ENCODE assay signal across 12 cellular contexts in genomic region chr19:35987571-35987896, GRCh38. TPM values are rescaled to one million over a fixed set of nuclear protein-coding genes. Genes with fewer than 3 reads are reported as not detected.
DNase-seq lines count a peak whose midpoint lies in the region; ATAC-seq, FAIRE-seq and TF ChIP-seq lines count a peak whose summit lies in the region.
"Had no signal": no experiment of that assay in that cellular context is flagged by ENCODE, and none has a peak within 500 bp of the region (broad histone marks: within the 10 kb centered on the region; RNA-seq: fewer than 3 reads in every experiment).

No MANE protein-coding gene starts in this region.

- no peak for FAIRE-seq in A549 (lab: Jason Lieb, UNC)
- FAIRE-seq: H54 had no signal

- peak overlapping the region; percentile 45 for H3K4me3 ChIP-seq in A549
- peak overlapping the region; percentile 71 for H3K4me3 ChIP-seq in GM23338
- no peak overlapping the region for H3K4me3 ChIP-seq in mesenchymal stem cell (ENCODE audit: insufficient read depth in 1 of 2, low read depth in 1 of 2, low read length in 2 of 2)

- no peak overlapping the region for H2AK5ac ChIP-seq in mesenchymal stem cell (ENCODE audit: low read length, severe bottlenecking)

- H3K4me3 Mint-ChIP-seq in GM23338: peak overlapping the region; percentile 76
- peak overlapping the region in 2 of 3 donors; percentile 24 to 76 for H3K4me3 Mint-ChIP-seq in T-cell

- ATAC-seq in A549: no peak
- no peak for ATAC-seq in GM23338
- peak in 2 of 4 experiments; percentile 24 for ATAC-seq in T-cell (replicated peaks in 1 of 4)
- ATAC-seq in HG02840 (IDR thresholded peaks at IDR 0.05; ENCODE audit: low FRiP score, unreplicated experiment): no peak
- no peak for ATAC-seq in HG02571 (IDR thresholded peaks at IDR 0.05; ENCODE audit: unreplicated experiment)

- no peak overlapping the region for H4K91ac ChIP-seq in mesenchymal stem cell (ENCODE audit: low read length)

- no peaks in the 10 kb centered on the region for H3K79me2 ChIP-seq in GM23338 (replicated peaks; ENCODE audit: insufficient read depth)

- H3K4ac ChIP-seq in mesenchymal stem cell (ENCODE audit: low read depth in 1 of 2, low read length in 2 of 2): no peak overlapping the region

- H3K4me2 ChIP-seq in A549 (peak overlapping the region; percentile 89), GM23338 (peak overlapping the region; percentile 82), mesenchymal stem cell (ENCODE audit: low read length, poor library complexity, severe bottlenecking) (peak overlapping the region; percentile 83)

- peaks cover 26% of the 10 kb centered on the region for H3K27me3 Mint-ChIP-seq in GM23338 (ENCODE audit: insufficient read depth, low read depth, poor library complexity)
- H3K27me3 Mint-ChIP-seq in T-cell: peaks cover 35 to 43% of the 10 kb centered on the region in 2 donors

- DNase-seq in A549 (ENCODE audit: low read depth in 1 of 2, low spot score in 1 of 2) (no peak), GM23338 (ENCODE audit: low spot score) (no peak), T-cell (no peak), mesenchymal stem cell (no peak), NCI-H524 (lab: John Stamatoyannopoulos, UW) (no peak), CD1c-positive myeloid dendritic cell (ENCODE audit: extremely low spot score) (no peak)
- DNase-seq: activated CD4-positive, CD25-positive, alpha-beta regulatory T cell treated with anti-CD3 and anti-CD28 coated beads, Interleukin-2, amount 50 U/mL, for 72 hours; brain microvascular endothelial cell; erythroblast had no signal

- TF ChIP-seq POLR2A in A549 (IDR thresholded peaks at IDR 0.05; ENCODE audit: low read length): no peak

- no peak overlapping the region for H3K9ac ChIP-seq in mesenchymal stem cell (ENCODE audit: low read length)

- H3K36me3 ChIP-seq in GM23338 (ENCODE audit: insufficient read depth) (no peaks in the 10 kb centered on the region), mesenchymal stem cell (ENCODE audit: control insufficient read depth in 1 of 2, insufficient read depth in 2 of 2, low read depth in 1 of 2, low read length in 2 of 2) (no peaks in the 10 kb centered on the region)
- H3K36me3 ChIP-seq: brain microvascular endothelial cell had no signal

- H3K27ac Mint-ChIP-seq in GM23338: no peak overlapping the region
- no peak overlapping the region for H3K27ac Mint-ChIP-seq in T-cell

- no peak for TF ChIP-seq EP300 in A549 (IDR thresholded peaks at IDR 0.05)

- no peaks in the 10 kb centered on the region for H3F3A ChIP-seq in GM23338 (replicated peaks; ENCODE audit: low read depth)

- no peaks in the 10 kb centered on the region for H3K9me2 ChIP-seq in GM23338 (ENCODE audit: insufficient read depth)

- no peaks in the 10 kb centered on the region for H4K20me1 ChIP-seq in GM23338 (replicated peaks; ENCODE audit: insufficient read depth)

- H3K27ac ChIP-seq in A549: peak overlapping the region in 1 of 2 experiments; percentile 70; a peak in 3 of 6 replicates
- H3K27ac ChIP-seq in GM23338 (ENCODE audit: low read depth): no peak overlapping the region
- no peak overlapping the region for H3K27ac ChIP-seq in mesenchymal stem cell (ENCODE audit: low read length, poor library complexity, severe bottlenecking)
- H3K27ac ChIP-seq: brain microvascular endothelial cell had no signal

- no peak overlapping the region for H3K23ac ChIP-seq in mesenchymal stem cell (ENCODE audit: low read length in 2 of 2)

- H4K8ac ChIP-seq in mesenchymal stem cell (ENCODE audit: low read length): no peak overlapping the region

- no peaks in the 10 kb centered on the region; the same call in 2 of the 3 replicates for H3K4me1 Mint-ChIP-seq in GM23338
- peaks cover 6 to 15% (median 6%) of the 10 kb centered on the region in 3 donors for H3K4me1 Mint-ChIP-seq in T-cell

- no peak overlapping the region for H2BK120ac ChIP-seq in mesenchymal stem cell (ENCODE audit: low read depth, low read length)

- POLR2A ChIA-PET in A549 (lab: Yijun Ruan, JAX): no interaction called here
- POLR2A ChIA-PET in T-cell (lab: Charles Lee): no interaction called here

- TF ChIP-seq RAD21 in A549 (conservative IDR thresholded peaks at IDR 0.05 in 1 of 2, IDR thresholded peaks at IDR 0.05 in 1 of 2): peak in 1 of 2 experiments; percentile 16; a peak in 3 of 5 replicates

- H2BK12ac ChIP-seq in mesenchymal stem cell (ENCODE audit: low read length in 2 of 2): no peak overlapping the region

- H3K9me3 ChIP-seq in A549 (peaks cover 9% of the 10 kb centered on the region; the same call in 2 of the 3 replicates), mesenchymal stem cell (ENCODE audit: control insufficient read depth, low read length) (peaks cover 3% of the 10 kb centered on the region)

- no peak overlapping the region for H3K14ac ChIP-seq in mesenchymal stem cell (ENCODE audit: low read length in 2 of 2)

- H3K4me1 ChIP-seq in A549 (no peaks in the 10 kb centered on the region), GM23338 (ENCODE audit: insufficient read depth) (no peaks in the 10 kb centered on the region), mesenchymal stem cell (ENCODE audit: control insufficient read depth, insufficient read depth, low read depth, low read length) (peaks cover 8% of the 10 kb centered on the region)

- H2AFZ ChIP-seq in GM23338: peak overlapping the region; percentile 95
- no peak overlapping the region for H2AFZ ChIP-seq in mesenchymal stem cell (ENCODE audit: low read depth, low read length)

- H3K79me1 ChIP-seq in mesenchymal stem cell (replicated peaks; ENCODE audit: low read length, poor library complexity, severe bottlenecking): no peaks in the 10 kb centered on the region

- CTCF ChIA-PET in A549 (lab: Yijun Ruan, JAX): interaction anchor here (0.7 to 2.0 kb wide), 9 partner anchors 8 to 186 kb away, joined by 3 to 6 read pairs (median 4); partner anchors contain the start of gene SDHAF1
- CTCF ChIA-PET in T-cell (lab: Charles Lee): interaction anchor here in 1 of 2 donors (0.7 kb wide), 1 partner anchor 1485 kb away, joined by 3 read pairs; no protein-coding TSS in a partner anchor

- H3K9me3 Mint-ChIP-seq in GM23338: no peaks in the 10 kb centered on the region; the same call in 2 of the 3 replicates
- no peaks in the 10 kb centered on the region for H3K9me3 Mint-ChIP-seq in T-cell

- no peak overlapping the region for H2BK5ac ChIP-seq in mesenchymal stem cell (ENCODE audit: low read depth, low read length, poor library complexity, severe bottlenecking)

- 17% methylated on average over 8 of the region's 8 CpGs for WGBS in A549 (ENCODE audit: missing lambda C conversion rate)
- 47% methylated on average over 6 of the region's 8 CpGs for WGBS in mesenchymal stem cell

- TF ChIP-seq CTCF in A549 (IDR thresholded peaks at IDR 0.05) (no peak), GM23338 (conservative IDR thresholded peaks at IDR 0.05; ENCODE audit: low read depth in 2 of 2) (peak; percentile 9 to 33; a peak in 2 of 4 replicates)

- H3K27me3 ChIP-seq in GM23338 (ENCODE audit: insufficient read depth) (peaks cover 10% of the 10 kb centered on the region), mesenchymal stem cell (ENCODE audit: control insufficient read depth in 1 of 2, insufficient read depth in 1 of 2, low read length in 2 of 2) (peaks cover 45 to 55% of the 10 kb centered on the region in 2 experiments)

- no peaks in the 10 kb centered on the region for H3K36me3 Mint-ChIP-seq in GM23338 (ENCODE audit: low read depth)
- H3K36me3 Mint-ChIP-seq in T-cell: no peaks in the 10 kb centered on the region

- H2BK15ac ChIP-seq in mesenchymal stem cell (ENCODE audit: low read depth, poor library complexity, severe bottlenecking): no peak overlapping the region

- H3K18ac ChIP-seq in mesenchymal stem cell (ENCODE audit: low read depth in 1 of 2, low read length in 2 of 2): no peak overlapping the region

RNA-seq across cellular contexts. Expression of gene SDHAF1, which starts 7.5 kb away (rescaled TPM):
- polyA plus RNA-seq in A549 (2011; rRNA removed): 22.8 and 25.3 TPM in 2 replicates
- 55.6 and 62.5 TPM in 2 replicates for polyA plus RNA-seq in A549 (2012; cell fraction: cytosol; rRNA removed)
- polyA plus RNA-seq in A549 (2012; cell fraction: nucleus; rRNA removed): 41.6 and 44.6 TPM in 2 replicates
- polyA plus RNA-seq in A549 (2017; fragmentation: RNase III; extraction: RNeasy Plus Mini Kit Qiagen cat#74134 plus additional on column Dnase treatment): 22.6 to 27.1 TPM (median 23.2 TPM) in 3 replicates
- 5.9 and 8.5 TPM in 2 replicates for polyA minus RNA-seq in A549 (2011; rRNA and poly(A)+ RNA removed)
- 45.8 and 55.9 TPM in 2 replicates for total RNA-seq in GM23338 (2014; rRNA removed; shearing (Covaris generic))
- polyA plus RNA-seq in GM23338 (2016; fragmentation: Nextera tagmentation; extraction: Ambion mirVana): 19.9 TPM in 2 replicates
- total RNA-seq in T-cell: 10 to 100 TPM; 10.2 to 30.5 (median 27.3) TPM
- polyA plus RNA-seq in mesenchymal stem cell (2013, experiment 1 of 2): 13.3 TPM
- polyA plus RNA-seq in mesenchymal stem cell (2013, experiment 2 of 2): 13.1 TPM

RNA-seq across cellular contexts. Expression of gene SYNE4, which starts 21.1 kb away (rescaled TPM):
- polyA plus RNA-seq in A549 (2011; rRNA removed) (0.56 and 0.60 TPM in 2 replicates), A549 (2017; fragmentation: RNase III; extraction: RNeasy Plus Mini Kit Qiagen cat#74134 plus additional on column Dnase treatment) (0.37 to 0.49 TPM (median 0.44 TPM) in 3 replicates), GM23338 (2016; fragmentation: Nextera tagmentation; extraction: Ambion mirVana) (47.3 and 49.8 TPM in 2 replicates)
- 0.47 and 0.52 TPM in 2 replicates for polyA plus RNA-seq in A549 (2012; cell fraction: cytosol; rRNA removed)
- 4.8 and 5.1 TPM in 2 replicates for polyA plus RNA-seq in A549 (2012; cell fraction: nucleus; rRNA removed)
- polyA minus RNA-seq in A549 (2011; rRNA and poly(A)+ RNA removed): 0.15 and 0.37 TPM in 2 replicates
- total RNA-seq in GM23338 (2014; rRNA removed; shearing (Covaris generic)): 24.1 and 26.1 TPM in 2 replicates
- total RNA-seq in T-cell: 1 to 10 TPM; 3.2 to 4.4 (median 3.7) TPM
- polyA plus RNA-seq in mesenchymal stem cell (2013, experiment 1 of 2): 0.21 TPM
- 0.07 TPM for polyA plus RNA-seq in mesenchymal stem cell (2013, experiment 2 of 2)

RNA-seq across cellular contexts. Expression of gene ALKBH6, which starts 26.5 kb away (rescaled TPM):
- polyA plus RNA-seq in A549 (2011; rRNA removed): 27.5 and 34.2 TPM in 2 replicates
- 52.0 and 67.0 TPM in 2 replicates for polyA plus RNA-seq in A549 (2012; cell fraction: cytosol; rRNA removed)
- polyA plus RNA-seq in A549 (2012; cell fraction: nucleus; rRNA removed): 104 and 143 TPM in 2 replicates
- polyA plus RNA-seq in A549 (2017; fragmentation: RNase III; extraction: RNeasy Plus Mini Kit Qiagen cat#74134 plus additional on column Dnase treatment): 40.4 to 47.1 TPM (median 46.4 TPM) in 3 replicates
- polyA minus RNA-seq in A549 (2011; rRNA and poly(A)+ RNA removed): 10.6 and 13.2 TPM in 2 replicates
- total RNA-seq in GM23338 (2014; rRNA removed; shearing (Covaris generic)): 28.5 and 33.6 TPM in 2 replicates
- 51.4 and 54.6 TPM in 2 replicates for polyA plus RNA-seq in GM23338 (2016; fragmentation: Nextera tagmentation; extraction: Ambion mirVana)
- 10 to 100 TPM; 42.6 to 61.4 (median 51.2) TPM for total RNA-seq in T-cell
- polyA plus RNA-seq in mesenchymal stem cell (2013, experiment 1 of 2): 26.7 TPM
- polyA plus RNA-seq in mesenchymal stem cell (2013, experiment 2 of 2): 24.3 TPM

RNA-seq across cellular contexts. Expression of gene CLIP3, which starts 45.1 kb away (rescaled TPM):
- 1.1 and 1.4 TPM in 2 replicates for polyA plus RNA-seq in A549 (2011; rRNA removed)
- polyA plus RNA-seq in A549 (2012; cell fraction: cytosol; rRNA removed): 0.62 and 0.67 TPM in 2 replicates
- polyA plus RNA-seq in A549 (2012; cell fraction: nucleus; rRNA removed): 7.1 and 8.6 TPM in 2 replicates
- polyA plus RNA-seq in A549 (2017; fragmentation: RNase III; extraction: RNeasy Plus Mini Kit Qiagen cat#74134 plus additional on column Dnase treatment): 1.3 to 1.9 TPM (median 1.5 TPM) in 3 replicates
- polyA minus RNA-seq in A549 (2011; rRNA and poly(A)+ RNA removed): 0.58 and 0.88 TPM in 2 replicates
- 12.4 and 19.1 TPM in 2 replicates for total RNA-seq in GM23338 (2014; rRNA removed; shearing (Covaris generic))
- 15.1 and 15.2 TPM in 2 replicates for polyA plus RNA-seq in GM23338 (2016; fragmentation: Nextera tagmentation; extraction: Ambion mirVana)
- total RNA-seq in T-cell: 1 to 10 TPM; 1.4 to 6.2 (median 2.6) TPM
- polyA plus RNA-seq in mesenchymal stem cell (2013, experiment 1 of 2): 66.5 TPM
- polyA plus RNA-seq in mesenchymal stem cell (2013, experiment 2 of 2): 62.3 TPM

RNA-seq across cellular contexts. Expression of gene LRFN3, which starts 51.4 kb away (rescaled TPM):
- polyA plus RNA-seq in A549 (2011; rRNA removed): 2.4 and 3.1 TPM in 2 replicates
- polyA plus RNA-seq in A549 (2012; cell fraction: cytosol; rRNA removed): 9.8 and 16.4 TPM in 2 replicates
- polyA plus RNA-seq in A549 (2012; cell fraction: nucleus; rRNA removed): 13.2 and 22.2 TPM in 2 replicates
- polyA plus RNA-seq in A549 (2017; fragmentation: RNase III; extraction: RNeasy Plus Mini Kit Qiagen cat#74134 plus additional on column Dnase treatment): 12.8 to 17.1 TPM (median 16.6 TPM) in 3 replicates
- polyA minus RNA-seq in A549 (2011; rRNA and poly(A)+ RNA removed): 2.1 and 2.9 TPM in 2 replicates
- 15.1 and 18.2 TPM in 2 replicates for total RNA-seq in GM23338 (2014; rRNA removed; shearing (Covaris generic))
- 5.8 and 6.0 TPM in 2 replicates for polyA plus RNA-seq in GM23338 (2016; fragmentation: Nextera tagmentation; extraction: Ambion mirVana)
- total RNA-seq in T-cell: 10 to 100 TPM in 4 of 5 donors, 1 to 10 TPM in 1; 9.2 to 20.8 (median 15.3) TPM
- 17.0 TPM for polyA plus RNA-seq in mesenchymal stem cell (2013, experiment 1 of 2)
- polyA plus RNA-seq in mesenchymal stem cell (2013, experiment 2 of 2): 16.1 TPM

Comparison
In these comparisons a context has a peak if more than half of its experiments do, and no peak if none do; other contexts are left out.
1. H3K4me3 ChIP-seq: peak in A549 (single experiment) and GM23338 (single experiment); none in mesenchymal stem cell (0 of 2).
2. Peak in every context shown above with its lines, with median percentiles within 50 percentile points of each other: H3K4me2 ChIP-seq.